Comparison of ENCODE assay signal across 25 cellular contexts in the genomic region with DNA sequence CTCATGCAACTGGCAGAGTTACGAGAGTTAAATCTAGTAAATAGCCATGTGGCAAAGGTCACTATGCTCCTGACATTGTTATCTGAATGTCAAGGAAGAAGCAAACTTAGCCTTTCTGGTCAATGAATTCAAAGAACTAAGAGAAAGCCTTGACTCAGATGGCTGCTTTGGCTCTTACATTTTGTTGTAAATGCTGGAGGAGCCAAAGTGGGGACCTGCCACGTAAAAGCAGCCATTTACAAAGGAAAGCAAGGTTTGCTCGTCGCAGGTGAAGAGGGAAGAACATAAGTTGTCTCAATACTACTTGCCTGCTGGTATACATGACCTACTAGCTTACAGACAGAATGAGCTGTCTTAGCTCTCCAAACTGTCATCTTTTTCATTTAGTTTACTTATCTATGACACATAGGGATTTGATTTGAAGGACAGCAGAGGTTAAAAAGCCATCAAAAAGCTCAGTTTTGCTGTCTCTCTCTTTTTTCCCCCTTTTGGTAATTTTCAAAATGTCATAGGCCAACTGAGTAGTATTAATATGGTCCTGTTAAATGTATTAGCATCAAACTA.
"Had no signal": no experiment of that assay in that cellular context is flagged by ENCODE, and none has a peak within 500 bp of the region (broad histone marks: within the 10 kb centered on the region; RNA-seq: fewer than 3 reads in every experiment).

No MANE protein-coding gene starts in this region.

- H3K4me2 ChIP-seq: hepatocyte had no signal

- H2AFZ ChIP-seq: hepatocyte had no signal

- H3K27ac Mint-ChIP-seq: activated naive CD8-positive, alpha-beta T cell; activated T-helper 2 cell treated with anti-CD3 and anti-CD28 coated beads, Interferon-gamma antibody, Interleukin-2, Interleukin-4, amounts not matched to agents 10 μg/mL and 5 μg/mL and 100 μg/mL, durations not matched to agents 14 hours and 24 hours and 36 hours; dendritic cell treated with granulocyte-macrophage colony-stimulating factor and Interleukin-4, amounts not matched to agents 40 ng/mL and 50 ng/mL, for 4 days; stimulated activated naive CD8-positive, alpha-beta T cell treated with anti-CD3 and anti-CD28 coated beads, Interleukin-15, Interleukin-2, amounts not matched to agents 100 ng/mL and 50 ng/mL, for 24 hours had no signal

- H3K27me3 ChIP-seq: right lobe of liver, vagina had no signal

- H3K36me3 Mint-ChIP-seq: activated naive CD8-positive, alpha-beta T cell had no signal

- DNase-seq: activated CD4-positive, alpha-beta T cell treated with anti-CD3 and anti-CD28 coated beads for 4 hours; activated CD4-positive, alpha-beta T cell treated with anti-CD3 and anti-CD28 coated beads, Interleukin-2, amount 50 U/mL, for 48 hours; activated CD4-positive, CD25-positive, alpha-beta regulatory T cell; activated CD8-positive, alpha-beta memory T cell treated with anti-CD3 and anti-CD28 coated beads, Interleukin-2, amount 50 U/mL, for 48 hours; activated naive CD4-positive, alpha-beta T cell; activated T-cell treated with anti-CD3 and anti-CD28 coated beads, Interleukin-2, amount 50 U/mL, for 4 hours; adrenal gland; effector CD8-positive, alpha-beta T cell; foreskin melanocyte; left ventricle myocardium superior; mammary epithelial cell; posterior cingulate gyrus; right lobe of liver; stimulated activated CD4-positive, alpha-beta T cell treated with anti-CD3 and anti-CD28 coated beads, Interleukin-1b, Interleukin-23, amount 100 ng/mL, for 48 hours; T-helper 1 cell; trophoblast cell had no signal

- ATAC-seq: activated T-cell treated with anti-CD3 and anti-CD28 coated beads, Interleukin-2, amount 50 U/mL, for 4 hours; left ventricle myocardium superior had no signal

- H3K4me3 ChIP-seq: adrenal gland, hepatocyte, right lobe of liver, skin epidermis, suprapubic skin, vagina had no signal

- H3K36me3 ChIP-seq: adrenal gland, right lobe of liver, suprapubic skin, vagina had no signal

- H3K9me3 Mint-ChIP-seq: activated T-cell treated with anti-CD3 and anti-CD28 coated beads, Interleukin-2, amount 50 U/mL, for 4 hours; activated T-helper 2 cell treated with anti-CD3 and anti-CD28 coated beads, Interferon-gamma antibody, Interleukin-2, Interleukin-4, amounts not matched to agents 10 μg/mL and 5 μg/mL and 100 μg/mL, durations not matched to agents 14 hours and 24 hours and 36 hours; dendritic cell treated with granulocyte-macrophage colony-stimulating factor and Interleukin-4, amounts not matched to agents 40 ng/mL and 50 ng/mL, for 4 days; neural crest cell; stimulated activated naive CD8-positive, alpha-beta T cell treated with anti-CD3 and anti-CD28 coated beads, Interleukin-15, Interleukin-2, amounts not matched to agents 100 ng/mL and 50 ng/mL, for 24 hours had no signal

- H3K27ac ChIP-seq: adrenal gland, hepatocyte, right lobe of liver, skin epidermis, suprapubic skin, vagina had no signal

- H3K4me3 Mint-ChIP-seq: activated naive CD8-positive, alpha-beta T cell; activated T-cell treated with anti-CD3 and anti-CD28 coated beads, Interleukin-2, amount 50 U/mL, for 4 hours; dendritic cell treated with granulocyte-macrophage colony-stimulating factor and Interleukin-4, amounts not matched to agents 40 ng/mL and 50 ng/mL, for 4 days; stimulated activated naive CD8-positive, alpha-beta T cell treated with anti-CD3 and anti-CD28 coated beads, Interleukin-15, Interleukin-2, amounts not matched to agents 100 ng/mL and 50 ng/mL, for 24 hours had no signal

- H3K9me3 ChIP-seq: adrenal gland, right lobe of liver, suprapubic skin, vagina had no signal
